26 cellular contexts compared by ENCODE assay signal in the genomic region with DNA sequence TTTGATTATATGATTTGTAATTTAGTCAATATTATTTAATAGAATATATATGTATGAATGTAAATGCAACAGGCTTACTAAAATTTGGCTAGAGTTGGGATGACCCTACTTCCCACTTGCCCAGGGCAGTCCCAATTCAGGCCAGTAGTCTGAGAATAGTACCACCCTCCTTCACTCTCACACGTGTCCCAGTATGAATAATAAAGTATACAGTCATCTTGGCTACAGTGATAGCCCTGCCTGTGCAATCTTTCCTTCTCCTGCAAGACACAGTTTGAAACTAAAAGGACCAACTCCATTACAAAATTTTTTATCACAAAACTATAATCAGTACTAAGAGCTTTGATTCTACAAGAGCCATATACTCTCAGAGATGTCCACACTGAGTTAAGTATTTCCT.
"Had no signal": no experiment of that assay in that cellular context is flagged by ENCODE, and none has a peak within 500 bp of the region (broad histone marks: within the 10 kb centered on the region; RNA-seq: fewer than 3 reads in every experiment).

No MANE protein-coding gene starts in this region.

- H3K4me3 ChIP-seq: breast epithelium, SK-N-MC had no signal

- ATAC-seq: activated CD8-positive, alpha-beta T cell treated with anti-CD3 and anti-CD28 coated beads for 36 hours; Panc1; Right ventricle myocardium inferior; T-cell had no signal

- DNase-seq: activated CD4-positive, alpha-beta T cell treated with anti-CD3 and anti-CD28 coated beads for 4 hours; activated CD8-positive, alpha-beta memory T cell treated with anti-CD3 and anti-CD28 coated beads, Interleukin-2, amount 50 U/mL, for 4 hours; activated CD8-positive, alpha-beta T cell treated with anti-CD3 and anti-CD28 coated beads for 36 hours; activated effector memory CD4-positive, alpha-beta T cell treated with Interleukin-2 at 50 U/mL for 16 hours; activated naive CD4-positive, alpha-beta T cell; central memory CD4-positive, alpha-beta T cell; IMR-90; KBM-7; NCI-H1048; NCI-H146; NCI-H187 treated with DMSO at 0.1 percent for 48 hours; NCI-H2171; NCI-H226; NCI-H510A; NCI-H526 treated with DMSO at 0.1 percent for 48 hours; NK-92 treated with Interleukin-12 subunit alpha and Interleukin-12 subunit beta, amount 100 ng/mL, for 24 hours; OCI-M1; RPMI8226; T-cell; T-helper 2 cell; T1000 had no signal

- H3K9me3 ChIP-seq: breast epithelium had no signal

- H3K27ac ChIP-seq: breast epithelium, SK-N-MC, VCaP had no signal

- H3K27me3 ChIP-seq: breast epithelium had no signal

- H3K4me1 ChIP-seq: breast epithelium had no signal
